Comparison of ENCODE assay signal across 7 cellular contexts in genomic region chr11:1486054-1486825, GRCh38. TPM values are rescaled to one million over a fixed set of nuclear protein-coding genes. Genes with fewer than 3 reads are reported as not detected.
DNase-seq lines count a peak whose midpoint lies in the region; ATAC-seq, FAIRE-seq and TF ChIP-seq lines count a peak whose summit lies in the region.

A gene with protein sequence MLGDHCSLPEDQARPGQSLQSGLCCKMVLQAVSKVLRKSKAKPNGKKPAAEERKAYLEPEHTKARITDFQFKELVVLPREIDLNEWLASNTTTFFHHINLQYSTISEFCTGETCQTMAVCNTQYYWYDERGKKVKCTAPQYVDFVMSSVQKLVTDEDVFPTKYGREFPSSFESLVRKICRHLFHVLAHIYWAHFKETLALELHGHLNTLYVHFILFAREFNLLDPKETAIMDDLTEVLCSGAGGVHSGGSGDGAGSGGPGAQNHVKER (minus strand): TSS chr11:1486779. CDS start chr11:1486556, 223 bp downstream.

- H3K9ac ChIP-seq in keratinocyte (ENCODE audit: control insufficient read depth, extremely low read depth, insufficient read depth, low read length), result no peak within 1 kb of the TSS

- dilution Hi-C loops in keratinocyte (cut with MboI; ENCODE audit: extremely low pct_ligation_motif_present, low sequenced_read_pairs), result no loop called here

- H3K4me3 Mint-ChIP-seq in stimulated activated effector memory CD8-positive, alpha-beta T cell treated with anti-CD3 and anti-CD28 coated beads, Interleukin-12 subunit alpha, Interleukin-12 subunit beta, amount 100 ng/mL, for 72 hours, result peak within 1 kb of the TSS; percentile 9

- WGBS in adipose tissue, 3 donors, result 37 to 58% (median 51%) methylated on average over 28 to 31 of the region's 31 CpGs

- no peaks in the 10 kb centered on the region for H3K27me3 ChIP-seq in keratinocyte (ENCODE audit: control insufficient read depth, extremely low read depth, insufficient read depth, low read length)

- peaks cover 62% of the 10 kb centered on the region for H3K79me2 ChIP-seq in keratinocyte (ENCODE audit: control insufficient read depth, insufficient read depth, low read length)

- H3K9me3 Mint-ChIP-seq in stimulated activated effector memory CD8-positive, alpha-beta T cell treated with anti-CD3 and anti-CD28 coated beads, Interleukin-12 subunit alpha, Interleukin-12 subunit beta, amount 100 ng/mL, for 72 hours, result no peaks in the 10 kb centered on the region

- peaks cover 0 to 7% of the 10 kb centered on the region in 2 experiments for H3K36me3 ChIP-seq in keratinocyte (ENCODE audit: control insufficient read depth in 2 of 2, extremely low read depth in 1 of 2, insufficient read depth in 2 of 2, low read length in 2 of 2)

- ATAC-seq in stimulated activated effector memory CD8-positive, alpha-beta T cell treated with anti-CD3 and anti-CD28 coated beads, Interleukin-12 subunit alpha, Interleukin-12 subunit beta, amount 100 ng/mL, for 72 hours, result peak; percentile 49
- ATAC-seq in HG02970 (IDR thresholded peaks at IDR 0.05; ENCODE audit: low FRiP score, unreplicated experiment) (no peak), GM18511 (IDR thresholded peaks at IDR 0.05; ENCODE audit: unreplicated experiment) (no peak)

- no peaks in the 10 kb centered on the region for H3K9me1 ChIP-seq in keratinocyte (ENCODE audit: control insufficient read depth, extremely low read depth, insufficient read depth, low read length)

- TF ChIP-seq CTCF in keratinocyte (optimal IDR thresholded peaks at IDR 0.05 in 1 of 3, IDR thresholded peaks at IDR 0.05 in 1 of 3, conservative IDR thresholded peaks at IDR 0.05 in 1 of 3; ENCODE audit: extremely low read depth in 1 of 3, insufficient read depth in 2 of 3, low read length in 3 of 3), result no peak

- H3K36me3 Mint-ChIP-seq in stimulated activated effector memory CD8-positive, alpha-beta T cell treated with anti-CD3 and anti-CD28 coated beads, Interleukin-12 subunit alpha, Interleukin-12 subunit beta, amount 100 ng/mL, for 72 hours, result peaks cover 5% of the 10 kb centered on the region

- H3K4me2 ChIP-seq in keratinocyte (ENCODE audit: control insufficient read depth, extremely low read depth, insufficient read depth, low read depth, low read length), result peak within 1 kb of the TSS; percentile 1

- H3K9me3 ChIP-seq in keratinocyte (ENCODE audit: control insufficient read depth, low read depth, low read length), result no peaks in the 10 kb centered on the region

- peaks cover 26% of the 10 kb centered on the region for H4K20me1 ChIP-seq in keratinocyte (ENCODE audit: control insufficient read depth, extremely low read depth, insufficient read depth, low read length)

- H3K27ac ChIP-seq in adipose tissue (ENCODE audit: low read depth, low read length) (no peak within 1 kb of the TSS), keratinocyte (ENCODE audit: control insufficient read depth, insufficient read depth, low read length) (no peak within 1 kb of the TSS)

- H3K4me3 ChIP-seq in keratinocyte (ENCODE audit: control insufficient read depth in 2 of 3, extremely low read depth in 1 of 3, insufficient read depth in 2 of 3, low read depth in 1 of 3, low read length in 3 of 3), result no peak within 1 kb of the TSS

- H3K4me1 ChIP-seq in keratinocyte (ENCODE audit: control insufficient read depth, extremely low read depth, insufficient read depth, low read length), result peaks cover 3% of the 10 kb centered on the region

- no peak for FAIRE-seq in keratinocyte (lab: Jason Lieb, UNC)

- peak; percentile 28 for DNase-seq in HK-2 (ENCODE audit: unreplicated experiment)
- no peak for DNase-seq in keratinocyte (ENCODE audit: low read depth, low spot score)
- DNase-seq in stimulated activated effector memory CD8-positive, alpha-beta T cell treated with anti-CD3 and anti-CD28 coated beads, Interleukin-12 subunit alpha, Interleukin-12 subunit beta, amount 100 ng/mL, for 72 hours (ENCODE audit: low spot score in 2 of 2), result no peak
- DNase-seq in cerebellar cortex (ENCODE audit: low spot score), result no peak

- H3K4me1 Mint-ChIP-seq in stimulated activated effector memory CD8-positive, alpha-beta T cell treated with anti-CD3 and anti-CD28 coated beads, Interleukin-12 subunit alpha, Interleukin-12 subunit beta, amount 100 ng/mL, for 72 hours, result peaks cover 49% of the 10 kb centered on the region

- H3K27ac Mint-ChIP-seq in stimulated activated effector memory CD8-positive, alpha-beta T cell treated with anti-CD3 and anti-CD28 coated beads, Interleukin-12 subunit alpha, Interleukin-12 subunit beta, amount 100 ng/mL, for 72 hours, result peak within 1 kb of the TSS; percentile 88

- no peak within 1 kb of the TSS for H2AFZ ChIP-seq in keratinocyte (ENCODE audit: control insufficient read depth, low read length)

RNA-seq across cellular contexts. Expression of the gene that starts here (rescaled TPM):
- polyA plus RNA-seq in adipose tissue (10 to 100 TPM; 31.9 to 51.6 (median 41.2) TPM), keratinocyte (33.7 to 61.9 TPM (median 37.7 TPM) in 3 replicates)
- polyA plus RNA-seq in keratinocyte (2011; ENCODE audit: low read depth), result 14.2 TPM
- 30.9 and 44.1 TPM in 2 replicates for polyA plus RNA-seq in keratinocyte (2011; cell fraction: cytosol; rRNA removed)
- polyA plus RNA-seq in keratinocyte (2011; cell fraction: nucleus; rRNA removed), result 38.5 and 44.9 TPM in 2 replicates
- 33.6 and 52.3 TPM in 2 replicates for polyA plus RNA-seq in keratinocyte (2012; ENCODE audit: low replicate concordance)
- polyA minus RNA-seq in keratinocyte, result 35.1 to 51.3 TPM (median 47.5 TPM) in 3 replicates
- 40.7 TPM for polyA minus RNA-seq in keratinocyte (2011; cell fraction: cytosol; rRNA and poly(A)+ RNA removed)
- polyA minus RNA-seq in keratinocyte (2011; cell fraction: nucleus; rRNA and poly(A)+ RNA removed), result 16.0 and 17.3 TPM in 2 replicates
